In the genomic region with DNA sequence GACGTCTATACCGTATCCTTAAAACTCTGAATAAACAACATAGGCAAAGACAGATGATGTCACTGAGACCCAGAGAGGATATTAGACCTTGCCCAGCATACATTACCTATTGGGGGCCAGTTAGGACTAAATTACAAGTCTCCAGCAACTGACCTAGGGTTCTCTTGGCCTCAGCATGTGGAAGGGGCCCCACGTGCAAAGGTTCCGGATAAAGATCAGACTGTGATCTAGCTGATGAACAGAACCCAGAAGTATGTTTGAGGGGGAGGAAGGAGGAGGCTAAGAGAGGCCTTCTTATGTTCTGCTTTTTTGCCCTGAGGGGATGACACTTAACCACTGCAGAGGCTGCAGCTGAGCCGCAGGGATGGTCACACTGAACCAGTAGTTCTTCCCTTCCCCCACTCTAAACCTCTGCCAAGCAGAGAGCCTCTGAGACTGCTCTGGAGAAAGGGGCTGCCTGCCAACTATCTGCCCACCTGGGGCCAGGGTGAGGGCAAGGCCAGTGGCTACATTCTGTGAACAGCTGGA, we compare ENCODE assay signal across 1 cellular context.
TF ChIP-seq lines count a peak whose summit lies in the region.

No MANE protein-coding gene starts in this region.

TF ChIP-seq in HepG2, 621 proteins besides CTCF, POLR2A, EP300 and RAD21:
- TF ChIP-seq ZNF281 (CRISPR knock-in tag; IDR thresholded peaks at IDR 0.05; ENCODE audit: borderline replicate concordance) (0 out of 2 replicates have a peak, but pooled peaks have one; percentile 18), ZNF329 (CRISPR knock-in tag; IDR thresholded peaks at IDR 0.05; ENCODE audit: low read depth) (no peak)
